Comparison of ENCODE assay signal across 1 cellular context in the genomic region with DNA sequence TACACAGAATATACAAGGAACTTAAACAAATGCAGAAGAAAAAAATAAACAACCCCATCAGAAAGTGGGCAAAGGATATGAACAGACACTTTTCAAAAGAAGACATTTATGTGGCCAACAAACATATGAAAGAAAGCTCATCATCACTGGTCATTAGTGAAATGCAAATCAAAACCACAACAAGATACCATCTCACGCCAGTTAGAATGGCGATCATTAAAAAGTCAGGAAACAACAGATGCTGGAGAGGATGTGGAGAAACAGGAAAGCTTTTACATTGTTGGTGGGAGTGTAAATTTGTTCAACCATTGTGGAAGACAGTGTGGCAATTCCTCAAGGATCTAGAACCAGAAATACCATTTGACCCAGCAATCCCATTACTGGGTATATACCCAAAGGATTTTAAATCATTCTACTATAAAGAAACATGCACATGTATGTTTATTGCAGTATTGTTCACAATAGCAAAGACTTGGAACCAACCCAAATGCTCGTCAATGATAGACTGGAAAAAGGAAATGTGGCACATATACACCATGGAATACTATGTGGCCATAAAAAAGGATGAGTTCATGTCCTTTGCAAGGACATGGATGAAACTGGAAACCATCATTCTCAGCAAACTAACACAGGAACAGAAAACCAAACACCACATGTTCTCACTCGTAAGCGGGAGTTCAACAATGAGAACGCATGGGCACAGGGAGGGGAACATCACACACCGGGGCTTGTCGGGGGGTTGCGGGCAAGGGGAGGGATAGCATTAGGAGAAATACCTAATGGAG.
TF ChIP-seq lines count a peak whose summit lies in the region.

No MANE protein-coding gene starts in this region.

TF ChIP-seq in K562, 482 proteins besides CTCF, POLR2A, EP300 and RAD21:
- peak; percentile 90 for TF ChIP-seq ZBTB33 (CRISPR knock-in tag; IDR thresholded peaks at IDR 0.05)
- peak; percentile 21 for TF ChIP-seq ZNF146 (CRISPR knock-in tag; IDR thresholded peaks at IDR 0.05; ENCODE audit: unreplicated experiment)
